ENCODE assay signal across 8 cellular contexts in genomic region chr5:133025804-133026663, GRCh38. TPM values are rescaled to one million over a fixed set of nuclear protein-coding genes. Genes with fewer than 3 reads are reported as not detected.
A peak's percentile ranks its signal among the peaks of the same experiment; 100 is the strongest.
DNase-seq lines count a peak whose midpoint lies in the region; ATAC-seq, FAIRE-seq and TF ChIP-seq lines count a peak whose summit lies in the region.

TSS of gene ZCCHC10 (minus strand) at chr5:133026549. CDS start at chr5:133026537, 12 bp downstream.

- peak within 1 kb of the TSS; percentile 55 for H3K18ac ChIP-seq in trophoblast cell (ENCODE audit: low read length)

- peaks cover 11% of the 10 kb centered on the region for H3K4me1 ChIP-seq in adipocyte (ENCODE audit: control insufficient read depth, insufficient read depth, low read length)
- peaks cover 0 to 2% of the 10 kb centered on the region in 2 experiments for H3K4me1 ChIP-seq in trophoblast cell (ENCODE audit: control insufficient read depth in 1 of 2, insufficient read depth in 2 of 2, low read length in 2 of 2)
- peaks cover 0 to 28% (median 10%) of the 10 kb centered on the region in 4 donors for H3K4me1 ChIP-seq in tibial nerve

- FAIRE-seq in GM12892 (lab: Jason Lieb, UNC) = peak; percentile 84

- WGBS in trophoblast cell (ENCODE audit: extremely low coverage, insufficient coverage, insufficient read length) = no CpG with 5 or more reads among the region's 53 CpGs
- WGBS in tibial nerve, 2 donors = 1% methylated on average over 37 to 53 of the region's 53 CpGs

- ATAC-seq in HG02840 (IDR thresholded peaks at IDR 0.05; ENCODE audit: low FRiP score, unreplicated experiment) = peak; percentile 92

- peak; percentile 84 for DNase-seq in GM12892 (ENCODE audit: insufficient read length)
- peak; percentile 82 for DNase-seq in NCI-H1436 treated with DMSO at 0.1 percent for 48 hours (lab: John Stamatoyannopoulos, UW)
- peak; percentile 83 for DNase-seq in T follicular helper cell (ENCODE audit: low read depth)
- peak; percentile 99 for DNase-seq in adipocyte (ENCODE audit: low read depth)
- peak; percentile 97 for DNase-seq in cardiac septum (ENCODE audit: low spot score)
- DNase-seq in trophoblast cell = peak; percentile 95 to 98
- DNase-seq in tibial nerve (ENCODE audit: low spot score in 2 of 2) = peak; percentile 85 to 91

- H3K4me2 ChIP-seq in trophoblast cell (ENCODE audit: low read length) = peak within 1 kb of the TSS; percentile 64

- H3K27me3 ChIP-seq in adipocyte (replicated peaks; ENCODE audit: control insufficient read depth, insufficient read depth, low read length) (no peaks in the 10 kb centered on the region), trophoblast cell (ENCODE audit: insufficient read depth, low read length) (no peaks in the 10 kb centered on the region), tibial nerve (no peaks in the 10 kb centered on the region)

- H3K14ac ChIP-seq in trophoblast cell (ENCODE audit: low read length) = peak within 1 kb of the TSS; percentile 94

- peak within 1 kb of the TSS; percentile 81 for H2BK120ac ChIP-seq in trophoblast cell (ENCODE audit: insufficient read depth, low read length, poor library complexity)

- H2BK12ac ChIP-seq in trophoblast cell (ENCODE audit: low read length) = no peak within 1 kb of the TSS

- no peak for TF ChIP-seq CTCF in tibial nerve (IDR thresholded peaks at IDR 0.05)

- peak within 1 kb of the TSS; percentile 90 for H4K8ac ChIP-seq in trophoblast cell (ENCODE audit: low read depth, low read length)

- H2AK5ac ChIP-seq in trophoblast cell (ENCODE audit: low read length) = no peak within 1 kb of the TSS

- peaks cover 4% of the 10 kb centered on the region for H3K79me2 ChIP-seq in trophoblast cell (ENCODE audit: control insufficient read depth, insufficient read depth, low read length, poor library complexity)

- H3K36me3 ChIP-seq in adipocyte (ENCODE audit: control insufficient read depth, insufficient read depth, low read length, severe bottlenecking) (peaks cover 4% of the 10 kb centered on the region), trophoblast cell (ENCODE audit: control insufficient read depth in 1 of 2, insufficient read depth in 2 of 2, low read length in 2 of 2) (peaks cover 3% of the 10 kb centered on the region in 2 experiments), tibial nerve (peaks cover 0 to 8% (median 0%) of the 10 kb centered on the region in 3 donors)

- H4K91ac ChIP-seq in trophoblast cell (ENCODE audit: low read depth, low read length) = peak within 1 kb of the TSS; percentile 71

- peak within 1 kb of the TSS; percentile 78 for H4K12ac ChIP-seq in trophoblast cell (ENCODE audit: low read depth, low read length)

- H3K9me3 ChIP-seq in adipocyte (ENCODE audit: control insufficient read depth, low read length) (no peaks in the 10 kb centered on the region), trophoblast cell (ENCODE audit: insufficient read depth, low read depth, low read length) (no peaks in the 10 kb centered on the region), tibial nerve (no peaks in the 10 kb centered on the region)

- H3K9ac ChIP-seq in adipocyte (ENCODE audit: low read length) = peak within 1 kb of the TSS; percentile 96
- peak within 1 kb of the TSS; percentile 98 for H3K9ac ChIP-seq in trophoblast cell (ENCODE audit: low read length)

- peak within 1 kb of the TSS; percentile 65 for H2AFZ ChIP-seq in trophoblast cell (ENCODE audit: insufficient read depth, low read length, poor library complexity)

- peak; percentile 55 to 89 for TF ChIP-seq EP300 in tibial nerve (IDR thresholded peaks at IDR 0.05)

- peaks cover 5% of the 10 kb centered on the region for H3K79me1 ChIP-seq in trophoblast cell (ENCODE audit: low read length)

- peak within 1 kb of the TSS; percentile 35 for H3K4ac ChIP-seq in trophoblast cell (ENCODE audit: low read depth, low read length)

- TF ChIP-seq POLR2A in GM12892 (IDR thresholded peaks at IDR 0.05; ENCODE audit: low read depth, low read length) (peak; percentile 94), tibial nerve (IDR thresholded peaks at IDR 0.05) (peak; percentile 41 to 84)

- peak within 1 kb of the TSS; percentile 81 for H3K27ac ChIP-seq in trophoblast cell (ENCODE audit: low read depth, low read length)
- peak within 1 kb of the TSS; percentile 83 to 98 (median 90) for H3K27ac ChIP-seq in tibial nerve

- H3K4me3 ChIP-seq in adipocyte (ENCODE audit: low read length) (peak within 1 kb of the TSS; percentile 95), trophoblast cell (ENCODE audit: low read depth, low read length) (peak within 1 kb of the TSS; percentile 87), tibial nerve (peak within 1 kb of the TSS; percentile 65 to 100 (median 84))

- H2BK5ac ChIP-seq in trophoblast cell (ENCODE audit: low read depth, low read length, poor library complexity) = peak within 1 kb of the TSS; percentile 82

- intact Hi-C loops in cardiac septum (cut with DNase I) = loop anchor here (1.0 kb wide), 2 partner anchors 25 to 63 kb away; partner anchors contain the start of gene AFF4

- no peak within 1 kb of the TSS for H3K23ac ChIP-seq in trophoblast cell (ENCODE audit: low read length)

RNA-seq across cellular contexts. Expression of gene ZCCHC10, which starts in this region (rescaled TPM):
- polyA plus RNA-seq in GM12892 (2012; ENCODE audit: missing spikeins) = 27.7 TPM
- 19.9 TPM for total RNA-seq in cardiac septum
- 40.0 and 41.2 TPM in 2 replicates for polyA plus RNA-seq in trophoblast cell (2013)
- 1 to 10 TPM; 7.4 to 9.0 (median 8.3) TPM for total RNA-seq in tibial nerve

Comparison
In these comparisons a context has a peak if more than half of its experiments do, and no peak if none do; other contexts are left out.
1. Peak in every context shown above with its lines: DNase-seq, ATAC-seq, H3K4me3 ChIP-seq and H3K27ac ChIP-seq.